In genomic region chrX:95145848-95146540, GRCh38 we compare ENCODE assay signal across 18 cellular contexts.
A peak's percentile ranks its signal among the peaks of the same experiment; 100 is the strongest.
DNase-seq lines count a peak whose midpoint lies in the region; ATAC-seq and TF ChIP-seq lines count a peak whose summit lies in the region.
"Had no signal": no experiment of that assay in that cellular context is flagged by ENCODE, and none has a peak within 500 bp of the region (broad histone marks: within the 10 kb centered on the region; RNA-seq: fewer than 3 reads in every experiment).

No MANE protein-coding gene starts in this region.

- no peak overlapping the region for H3K9ac ChIP-seq in MM.1S (ENCODE audit: low read length)

- no peak overlapping the region for H3K27ac Mint-ChIP-seq in GM23338
- H3K27ac Mint-ChIP-seq: CD4-positive, CD25-positive, alpha-beta regulatory T cell; T-helper 2 cell treated with Interferon-gamma antibody and Interleukin-4, amounts not matched to agents 5 μg/mL and 100 μg/mL, for 36 hours had no signal

- H3K79me2 ChIP-seq in GM23338 (replicated peaks; ENCODE audit: insufficient read depth) = no peaks in the 10 kb centered on the region
- H3K79me2 ChIP-seq in MM.1S (ENCODE audit: low read length) = no peaks in the 10 kb centered on the region

- H3K9me2 ChIP-seq in GM23338 (ENCODE audit: insufficient read depth) (no peaks in the 10 kb centered on the region), MM.1S (replicated peaks; ENCODE audit: insufficient read depth, low read length) (no peaks in the 10 kb centered on the region)

- H3K27me3 Mint-ChIP-seq in GM23338 (ENCODE audit: insufficient read depth, low read depth, poor library complexity) = peaks cover 3% of the 10 kb centered on the region
- H3K27me3 Mint-ChIP-seq: CD4-positive, CD25-positive, alpha-beta regulatory T cell had no signal

- no peak overlapping the region for H3K4me3 ChIP-seq in GM23338
- no peak overlapping the region for H3K4me3 ChIP-seq in MM.1S (ENCODE audit: low read length)
- no peak overlapping the region for H3K4me3 ChIP-seq in WERI-Rb-1 (ENCODE audit: low read depth, low read length)
- H3K4me3 ChIP-seq: SJSA1 had no signal

- no peak overlapping the region for H2AFZ ChIP-seq in GM23338
- H2AFZ ChIP-seq in MM.1S (ENCODE audit: low read length) = no peak overlapping the region

- ATAC-seq in GM23338 = no peak
- ATAC-seq in HG03139 (IDR thresholded peaks at IDR 0.05; ENCODE audit: unreplicated experiment) = no peak

- peak; percentile 0 for DNase-seq in ACHN
- peak; percentile 2 for DNase-seq in GM23338 (ENCODE audit: low spot score)
- DNase-seq in MM.1S = no peak
- no peak for DNase-seq in WERI-Rb-1
- DNase-seq in amygdala (lab: John Stamatoyannopoulos, UW) = no peak
- no peak for DNase-seq in NOMO-1 treated with dmso at 0.1 percent for 144 hours (lab: John Stamatoyannopoulos, UW; ENCODE audit: unreplicated experiment)
- DNase-seq: Caco-2; CD4-positive, CD25-positive, alpha-beta regulatory T cell; NCI-H1105 treated with DMSO at 0.1 percent for 48 hours; NCI-H187; NCI-H345; NCI-H526; NK-92 treated with Interleukin-12 subunit alpha and Interleukin-12 subunit beta, amount 100 ng/mL, for 24 hours; SW 1271 had no signal

- TF ChIP-seq CTCF in GM23338 (conservative IDR thresholded peaks at IDR 0.05; ENCODE audit: low read depth in 2 of 2) = peak in 1 of 2 experiments; percentile 36; a peak in 2 of 4 replicates
- 0 out of 2 replicates have a peak, but pooled peaks have one; percentile 4 for TF ChIP-seq CTCF in MM.1S (IDR thresholded peaks at IDR 0.05; ENCODE audit: low read length)
- peak; percentile 16; the same call in 1 of the 2 replicates for TF ChIP-seq CTCF in WERI-Rb-1 (IDR thresholded peaks at IDR 0.05; ENCODE audit: low read depth, low read length)

- H3K27ac ChIP-seq in GM23338 (ENCODE audit: low read depth) = no peak overlapping the region
- no peak overlapping the region for H3K27ac ChIP-seq in MM.1S (ENCODE audit: low read length)
- no peak overlapping the region for H3K27ac ChIP-seq in WERI-Rb-1
- H3K27ac ChIP-seq: RWPE1, SJSA1 had no signal

- H3K36me3 Mint-ChIP-seq in GM23338 (ENCODE audit: low read depth) = 0 out of 3 replicates have a peak, but pooled peaks cover 6% of the 10 kb centered on the region
- H3K36me3 Mint-ChIP-seq: CD4-positive, CD25-positive, alpha-beta regulatory T cell had no signal

- H3K4me1 ChIP-seq in GM23338 (ENCODE audit: insufficient read depth) (no peaks in the 10 kb centered on the region), MM.1S (ENCODE audit: low read length) (no peaks in the 10 kb centered on the region)
- H3K4me1 ChIP-seq: Caco-2, SJSA1 had no signal

- H3K4me3 Mint-ChIP-seq in GM23338 = no peak overlapping the region
- H3K4me3 Mint-ChIP-seq: CD4-positive, CD25-positive, alpha-beta regulatory T cell; T-helper 2 cell treated with Interferon-gamma antibody and Interleukin-4, amounts not matched to agents 5 μg/mL and 100 μg/mL, for 36 hours had no signal

- in situ Hi-C loops in ACHN (cut with HindIII; ENCODE audit: low pct_ligation_motif_present, low pct_unique_long_range_greater_than_20kb, low sequenced_read_pairs) = no loop called here

- H3K9me3 Mint-ChIP-seq in GM23338 = peaks cover 3% of the 10 kb centered on the region; the same call in 1 of the 3 replicates

- H3K4me1 Mint-ChIP-seq in GM23338 = peaks cover 4% of the 10 kb centered on the region; the same call in 1 of the 3 replicates
- H3K4me1 Mint-ChIP-seq: CD4-positive, CD25-positive, alpha-beta regulatory T cell had no signal

- H3F3A ChIP-seq in GM23338 (replicated peaks; ENCODE audit: low read depth) (no peaks in the 10 kb centered on the region), MM.1S (ENCODE audit: insufficient read depth, low read length) (no peaks in the 10 kb centered on the region)

- H3K27me3 ChIP-seq in GM23338 (ENCODE audit: insufficient read depth) (no peaks in the 10 kb centered on the region), MM.1S (replicated peaks; ENCODE audit: insufficient read depth, low read length) (no peaks in the 10 kb centered on the region), WERI-Rb-1 (ENCODE audit: insufficient read depth, low read depth, severe bottlenecking) (no peaks in the 10 kb centered on the region)
- H3K27me3 ChIP-seq: SJSA1 had no signal

- H4K20me1 ChIP-seq in GM23338 (replicated peaks; ENCODE audit: insufficient read depth) = no peaks in the 10 kb centered on the region
- H4K20me1 ChIP-seq in MM.1S (ENCODE audit: insufficient read depth, low read length) = no peaks in the 10 kb centered on the region

- H3K9me3 ChIP-seq in MM.1S (replicated peaks; ENCODE audit: insufficient read depth, low read length) (no peaks in the 10 kb centered on the region), WERI-Rb-1 (ENCODE audit: severe bottlenecking) (no peaks in the 10 kb centered on the region)
- H3K9me3 ChIP-seq: Caco-2, SJSA1 had no signal

- H3K4me2 ChIP-seq in GM23338 = no peak overlapping the region
- H3K4me2 ChIP-seq in MM.1S (ENCODE audit: low read depth, low read length) = no peak overlapping the region

- no peaks in the 10 kb centered on the region for H3K36me3 ChIP-seq in GM23338 (ENCODE audit: insufficient read depth)
- no peaks in the 10 kb centered on the region for H3K36me3 ChIP-seq in MM.1S (replicated peaks; ENCODE audit: insufficient read depth, low read length)
- H3K36me3 ChIP-seq in WERI-Rb-1 = no peaks in the 10 kb centered on the region
- H3K36me3 ChIP-seq: SJSA1 had no signal

TF ChIP-seq in GM23338, 12 proteins besides CTCF, POLR2A, EP300 and RAD21 (continues in another document):
- no peak for TF ChIP-seq ZNF462 (CRISPR knock-in tag; IDR thresholded peaks at IDR 0.05)
- TF ChIP-seq EZH2 (IDR thresholded peaks at IDR 0.05; ENCODE audit: low read depth, unreplicated experiment) = no peak
- TF ChIP-seq JUNB (IDR thresholded peaks at IDR 0.05; ENCODE audit: unreplicated experiment) = no peak

Comparison
In these comparisons a context has a peak if more than half of its experiments do, and no peak if none do; other contexts are left out.
1. DNase-seq: peak in ACHN (single experiment) and GM23338 (single experiment); none in MM.1S (single experiment), WERI-Rb-1 (single experiment), amygdala (0 of 56) and NOMO-1 treated with dmso at 0.1 percent for 144 hours (single experiment).